ENCODE assay signal across 21 cellular contexts in genomic region chr13:45403081-45403480, GRCh38.
"Had no signal": no experiment of that assay in that cellular context is flagged by ENCODE, and none has a peak within 500 bp of the region (broad histone marks: within the 10 kb centered on the region; RNA-seq: fewer than 3 reads in every experiment).

No MANE protein-coding gene starts in this region.

- ATAC-seq: foreskin keratinocyte; stimulated activated memory B cell treated with anti-CD40 and anti-IgM and Interleukin-4, amounts not matched to agents 10 μg/mL and 1 μg/mL and 100 μg/mL, for 72 hours had no signal

- H3K4me3 Mint-ChIP-seq: naive B cell; nephron progenitor cell; stimulated activated memory B cell treated with anti-CD40 and anti-IgM and Interleukin-4, amounts not matched to agents 10 μg/mL and 1 μg/mL and 100 μg/mL, for 72 hours; stimulated activated naive CD8-positive, alpha-beta T cell treated with anti-CD3 and anti-CD28 coated beads, Interleukin-15, Interleukin-2, amounts not matched to agents 100 ng/mL and 50 ng/mL, for 24 hours had no signal

- H3K36me3 ChIP-seq: colonic mucosa had no signal

- H3K27ac Mint-ChIP-seq: nephron progenitor cell; stimulated activated memory B cell treated with anti-CD40 and anti-IgM and Interleukin-4, amounts not matched to agents 10 μg/mL and 1 μg/mL and 100 μg/mL, for 72 hours; stimulated activated naive CD8-positive, alpha-beta T cell treated with anti-CD3 and anti-CD28 coated beads, Interleukin-15, Interleukin-2, amounts not matched to agents 100 ng/mL and 50 ng/mL, for 24 hours had no signal

- H3K27me3 Mint-ChIP-seq: naive B cell; stimulated activated memory B cell treated with anti-CD40 and anti-IgM and Interleukin-4, amounts not matched to agents 10 μg/mL and 1 μg/mL and 100 μg/mL, for 72 hours; stimulated activated naive CD8-positive, alpha-beta T cell treated with anti-CD3 and anti-CD28 coated beads, Interleukin-15, Interleukin-2, amounts not matched to agents 100 ng/mL and 50 ng/mL, for 24 hours had no signal

- H3K4me1 Mint-ChIP-seq: nephron progenitor cell; stimulated activated memory B cell treated with anti-CD40 and anti-IgM and Interleukin-4, amounts not matched to agents 10 μg/mL and 1 μg/mL and 100 μg/mL, for 72 hours had no signal

- H3K27me3 ChIP-seq: colonic mucosa, foreskin keratinocyte, left lung, tibial nerve, upper lobe of right lung, vagina had no signal

- H3K4me3 ChIP-seq: colonic mucosa, left lung, lung, prostate gland, smooth muscle cell, tibial nerve, upper lobe of right lung, vagina had no signal

- H3K27ac ChIP-seq: colonic mucosa, foreskin keratinocyte, left lung, parathyroid adenoma, prostate gland, tibial nerve, upper lobe of right lung, vagina had no signal

- DNase-seq: colonic mucosa; dermis blood vessel endothelial cell; erythroblast; foreskin keratinocyte; hypothalamus; left lung; mesendoderm; naive B cell; nephron progenitor cell; retina; stimulated activated CD4-positive, alpha-beta T cell treated with anti-CD3 and anti-CD28 coated beads, Interleukin-4, amount 100 ng/mL, for 1 hour; stimulated activated CD8-positive, alpha-beta memory T cell treated with anti-CD3 and anti-CD28 coated beads, Interleukin-4, amount 100 ng/mL, for 48 hours; upper lobe of right lung had no signal

- H3K9me3 Mint-ChIP-seq: naive B cell; nephron progenitor cell; stimulated activated memory B cell treated with anti-CD40 and anti-IgM and Interleukin-4, amounts not matched to agents 10 μg/mL and 1 μg/mL and 100 μg/mL, for 72 hours; stimulated activated naive CD8-positive, alpha-beta T cell treated with anti-CD3 and anti-CD28 coated beads, Interleukin-15, Interleukin-2, amounts not matched to agents 100 ng/mL and 50 ng/mL, for 24 hours had no signal

- H3K4me1 ChIP-seq: colonic mucosa, foreskin keratinocyte, left lung, parathyroid adenoma, prostate gland, tibial nerve, upper lobe of right lung, vagina had no signal

- H3K9me3 ChIP-seq: colonic mucosa, left lung, prostate gland, tibial nerve, upper lobe of right lung, vagina had no signal
